8 cellular contexts compared by ENCODE assay signal in the genomic region with DNA sequence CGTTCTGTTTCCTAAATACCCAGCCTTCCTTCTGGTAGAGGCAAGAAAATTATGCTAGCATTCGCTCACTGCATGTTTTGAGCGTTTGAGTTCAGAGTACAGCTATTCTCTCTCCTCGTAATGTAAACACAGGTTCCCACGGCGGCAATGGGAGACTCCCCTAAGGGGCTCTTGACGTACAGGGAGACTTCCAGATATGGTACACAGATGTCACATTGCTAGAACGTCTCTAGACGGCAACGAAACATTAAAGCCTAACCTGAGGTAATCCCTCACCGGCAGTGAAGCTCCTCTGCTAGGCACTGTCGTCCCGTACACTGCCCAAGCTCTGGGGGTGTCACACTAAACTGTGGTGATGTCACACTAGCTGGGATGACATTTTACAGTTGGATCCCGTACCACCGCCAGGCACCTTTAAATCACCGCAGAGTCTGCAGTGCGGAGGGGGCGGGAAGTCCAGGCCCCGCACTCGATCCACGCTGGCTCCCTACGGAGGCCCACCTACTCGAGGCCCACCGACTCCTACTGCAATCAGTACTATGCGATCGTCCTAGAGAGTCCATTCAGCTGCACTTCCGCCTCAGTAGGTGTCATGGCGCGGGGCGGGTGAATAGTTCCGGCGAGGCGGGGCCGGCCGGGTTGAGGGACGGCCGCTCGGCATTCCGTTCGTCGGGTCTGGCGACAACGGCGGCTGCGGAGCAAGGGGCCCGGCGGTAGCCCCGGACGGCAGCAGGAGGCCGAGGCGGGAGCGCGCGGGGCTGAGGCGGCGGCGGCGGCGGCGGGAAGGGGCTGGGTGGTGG. TPM values are rescaled to one million over a fixed set of nuclear protein-coding genes. Genes with fewer than 3 reads are reported as not detected.
A peak's percentile ranks its signal among the peaks of the same experiment; 100 is the strongest.
DNase-seq lines count a peak whose midpoint lies in the region; TF ChIP-seq lines count a peak whose summit lies in the region.

HIPK1 (plus strand) TSS at position 375 of the 800 bp plus-strand sequence.

- H3K9me3 ChIP-seq in ES-I3 (ENCODE audit: control insufficient read depth, insufficient read depth, low read length) (no peaks in the 10 kb centered on the region), H9 (ENCODE audit: control insufficient read depth, low read depth, low read length) (no peaks in the 10 kb centered on the region), MG63 (no peaks in the 10 kb centered on the region), neural cell (ENCODE audit: low read length) (no peaks in the 10 kb centered on the region), stomach (no peaks in the 10 kb centered on the region)

- no peak within 1 kb of the TSS for H2BK15ac ChIP-seq in H9 (ENCODE audit: low read depth, low read length)

- no peak within 1 kb of the TSS for H2BK12ac ChIP-seq in H9 (ENCODE audit: insufficient read length, low read depth, low read length)

- H4K20me1 ChIP-seq in H9 (ENCODE audit: control insufficient read depth, insufficient read depth, insufficient read length), result no peaks in the 10 kb centered on the region
- no peaks in the 10 kb centered on the region for H4K20me1 ChIP-seq in neural cell (ENCODE audit: insufficient read depth)

- H3F3A ChIP-seq in neural cell (ENCODE audit: insufficient read depth, low read length, poor library complexity, severe bottlenecking), result peaks cover 6% of the 10 kb centered on the region

- no peak within 1 kb of the TSS for H3K4ac ChIP-seq in H9 (ENCODE audit: low read depth, low read length)

- peak within 1 kb of the TSS; percentile 90 to 92 for H3K4me3 Mint-ChIP-seq in H9

- H3K9ac ChIP-seq in ES-I3 (ENCODE audit: low read depth, low read length), result peak within 1 kb of the TSS; percentile 68
- H3K9ac ChIP-seq in H9 (ENCODE audit: extremely low read depth, insufficient read length, low read length), result peak within 1 kb of the TSS; percentile 48
- H3K9ac ChIP-seq in neural cell (ENCODE audit: low read length), result peak within 1 kb of the TSS; percentile 81

- H3K79me2 ChIP-seq in H9 (ENCODE audit: insufficient read depth, low read length) (peaks cover 8% of the 10 kb centered on the region; the same call in 1 of the 2 replicates), neural cell (replicated peaks; ENCODE audit: insufficient read depth, low read length) (peaks cover 41% of the 10 kb centered on the region)

- no peak within 1 kb of the TSS for H3T11ph ChIP-seq in H9 (ENCODE audit: low read length)

- H4K8ac ChIP-seq in H9 (replicated peaks; ENCODE audit: insufficient read length, low read depth, low read length), result no peak within 1 kb of the TSS

- H3K27me3 Mint-ChIP-seq in H9 (ENCODE audit: low read depth), result peaks cover 8% of the 10 kb centered on the region

- TF ChIP-seq POLR2A in stomach (IDR thresholded peaks at IDR 0.05), result peak in 2 of 4 donors; percentile 9 to 12

- H3K27ac ChIP-seq in H9 (ENCODE audit: insufficient read length, low read depth, low read length), result no peak within 1 kb of the TSS
- H3K27ac ChIP-seq in neural cell (ENCODE audit: low read length), result peak within 1 kb of the TSS; percentile 94
- H3K27ac ChIP-seq in stomach, result peak within 1 kb of the TSS; percentile 93 to 99 (median 97)

- H3K9me3 Mint-ChIP-seq in H9, result no peaks in the 10 kb centered on the region

- H3K23me2 ChIP-seq in H9 (ENCODE audit: insufficient read length, low read depth, low read length, poor library complexity, severe bottlenecking), result peaks cover 16% of the 10 kb centered on the region

- no peak for TF ChIP-seq CTCF in H9 (conservative IDR thresholded peaks at IDR 0.05)
- peak; percentile 48 for TF ChIP-seq CTCF in neural cell (IDR thresholded peaks at IDR 0.05; ENCODE audit: poor library complexity, severe bottlenecking)
- TF ChIP-seq CTCF in stomach (IDR thresholded peaks at IDR 0.05), result peak in 2 of 7 experiments; percentile 16 to 24

- TF ChIP-seq EP300 in neural cell (conservative IDR thresholded peaks at IDR 0.05; ENCODE audit: poor library complexity, severe bottlenecking) (peak; percentile 74), stomach (IDR thresholded peaks at IDR 0.05) (no peak)

- no peaks in the 10 kb centered on the region for H3K79me1 ChIP-seq in H9 (ENCODE audit: insufficient read depth, low read depth, low read length, poor library complexity, severe bottlenecking)

- peak within 1 kb of the TSS in 2 of 3 experiments; percentile 78 to 93; a peak in 4 of 7 replicates for H3K27ac Mint-ChIP-seq in H9

- no peak within 1 kb of the TSS for H2AFZ ChIP-seq in H9 (ENCODE audit: low read length)
- H2AFZ ChIP-seq in neural cell (ENCODE audit: low read depth, low read length), result peak within 1 kb of the TSS; percentile 88

- H3K36me3 ChIP-seq in ES-I3 (ENCODE audit: insufficient read depth, low read length), result no peaks in the 10 kb centered on the region
- H3K36me3 ChIP-seq in MG63, result peaks cover 2% of the 10 kb centered on the region; the same call in 1 of the 2 replicates
- no peaks in the 10 kb centered on the region for H3K36me3 ChIP-seq in neural cell (ENCODE audit: insufficient read depth, low read length)
- no peaks in the 10 kb centered on the region for H3K36me3 ChIP-seq in stomach

- peak within 1 kb of the TSS; percentile 64 for H3K14ac ChIP-seq in H9 (ENCODE audit: insufficient read depth, low read length)

- H4K91ac ChIP-seq in H9 (ENCODE audit: insufficient read length, low read depth, low read length), result no peak within 1 kb of the TSS

- H4K5ac ChIP-seq in H9 (ENCODE audit: insufficient read length, low read depth, low read length), result no peak within 1 kb of the TSS

- peak; percentile 52 for TF ChIP-seq RAD21 in neural cell (conservative IDR thresholded peaks at IDR 0.05)

- H3K36me3 Mint-ChIP-seq in H9 (ENCODE audit: insufficient read depth in 1 of 3, low read depth in 3 of 3), result no peaks in the 10 kb centered on the region

- H3K56ac ChIP-seq in H9 (ENCODE audit: insufficient read length, low read depth, low read length), result no peak within 1 kb of the TSS

- H2BK5ac ChIP-seq in H9 (ENCODE audit: insufficient read length, low read length), result no peak within 1 kb of the TSS

- H3K4me3 ChIP-seq in MG63 (peak within 1 kb of the TSS; percentile 72), neural cell (ENCODE audit: low read length) (peak within 1 kb of the TSS; percentile 96), stomach (peak within 1 kb of the TSS; percentile 89 to 99 (median 92))

- H2AK5ac ChIP-seq in H9 (ENCODE audit: insufficient read length, low read length), result no peak within 1 kb of the TSS

- intact Hi-C loops in stomach (cut with DNase I; ENCODE audit: low total_unique reads), result no loop called here

- no peak within 1 kb of the TSS for H2BK120ac ChIP-seq in H9 (ENCODE audit: low read depth, low read length, poor library complexity, severe bottlenecking)

- WGBS in H9 (ENCODE audit: extremely low coverage, insufficient read length, low lambda C conversion rate), result no CpG with 5 or more reads among the region's 60 CpGs
- 0 to 1% (median 1%) methylated on average over 38 to 60 of the region's 60 CpGs for WGBS in stomach, 5 donors

- no peaks in the 10 kb centered on the region for H3K9me2 ChIP-seq in neural cell (ENCODE audit: insufficient read depth, low read length)

- H3K23ac ChIP-seq in H9 (ENCODE audit: insufficient read length, low read depth, low read length), result no peak within 1 kb of the TSS

- H3K18ac ChIP-seq in H9 (ENCODE audit: insufficient read length, low read depth, low read length), result peak within 1 kb of the TSS; percentile 10

- H3K27me3 ChIP-seq in H9 (ENCODE audit: insufficient read depth, low read length) (no peaks in the 10 kb centered on the region), MG63 (no peaks in the 10 kb centered on the region; the same call in 1 of the 2 replicates), neural cell (ENCODE audit: insufficient read depth, low read depth, low read length) (no peaks in the 10 kb centered on the region), stomach (no peaks in the 10 kb centered on the region)

- H3K4me1 Mint-ChIP-seq in H9, result peaks cover 33 to 36% of the 10 kb centered on the region in 2 experiments

- H3K4me2 ChIP-seq in H9 (ENCODE audit: insufficient read depth, insufficient read length, low read length), result peak within 1 kb of the TSS; percentile 97
- peak within 1 kb of the TSS; percentile 80 for H3K4me2 ChIP-seq in neural cell (ENCODE audit: low read length)

- DNase-seq in H9 (peak; percentile 91), MG63 (peak; percentile 93), SIG-M5 (lab: John Stamatoyannopoulos, UW) (peak; percentile 35), activated gamma-delta T cell (lab: John Stamatoyannopoulos, UW) (peak; percentile 85), fibroblast of the conjunctiva (ENCODE audit: low read depth) (peak; percentile 60), stomach (peak; percentile 95)

- H3K4me1 ChIP-seq in ES-I3 (ENCODE audit: insufficient read depth, low read length), result 0 out of 2 replicates have a peak, but pooled peaks cover 2% of the 10 kb centered on the region
- no peaks in the 10 kb centered on the region for H3K4me1 ChIP-seq in H9 (ENCODE audit: insufficient read depth, low read length)
- peaks cover 34 to 53% (median 48%) of the 10 kb centered on the region in 4 donors for H3K4me1 ChIP-seq in stomach

- no peak within 1 kb of the TSS for H2BK20ac ChIP-seq in H9 (ENCODE audit: low read depth, low read length, poor library complexity, severe bottlenecking)

TF ChIP-seq in neural cell, 6 proteins besides CTCF, POLR2A, EP300 and RAD21 (continues in another document):
- peak; percentile 80 for TF ChIP-seq TAF1 (IDR thresholded peaks at IDR 0.05; ENCODE audit: low read depth)

RNA-seq across cellular contexts. Expression of gene HIPK1, which starts in this region (rescaled TPM):
- total RNA-seq in H9 (2021), result 65.7 and 68.1 TPM in 2 replicates
- 8.5 and 14.3 TPM in 2 replicates for total RNA-seq in MG63 (2014; rRNA removed; shearing (Covaris generic); ENCODE audit: low replicate concordance)
- polyA plus RNA-seq in neural cell, result 20.3 and 22.9 TPM in 2 replicates
- 54.3 and 58.0 TPM in 2 replicates for polyA minus RNA-seq in neural cell
- 10 to 100 TPM; 22.0 to 70.3 (median 42.0) TPM for total RNA-seq in stomach
- polyA plus RNA-seq in stomach, result 10 to 100 TPM in 2 of 3 donors, 1 to 10 TPM in 1; 8.7 to 22.6 (median 12.8) TPM

Comparison
In these comparisons a context has a peak if more than half of its experiments do, and no peak if none do; other contexts are left out.
1. DNase-seq: peak in every context shown above with its lines; median percentile 95 in stomach; 93 in MG63; 91 in H9; 85 in activated gamma-delta T cell; 60 in fibroblast of the conjunctiva; 35 in SIG-M5.